In the genomic region with DNA sequence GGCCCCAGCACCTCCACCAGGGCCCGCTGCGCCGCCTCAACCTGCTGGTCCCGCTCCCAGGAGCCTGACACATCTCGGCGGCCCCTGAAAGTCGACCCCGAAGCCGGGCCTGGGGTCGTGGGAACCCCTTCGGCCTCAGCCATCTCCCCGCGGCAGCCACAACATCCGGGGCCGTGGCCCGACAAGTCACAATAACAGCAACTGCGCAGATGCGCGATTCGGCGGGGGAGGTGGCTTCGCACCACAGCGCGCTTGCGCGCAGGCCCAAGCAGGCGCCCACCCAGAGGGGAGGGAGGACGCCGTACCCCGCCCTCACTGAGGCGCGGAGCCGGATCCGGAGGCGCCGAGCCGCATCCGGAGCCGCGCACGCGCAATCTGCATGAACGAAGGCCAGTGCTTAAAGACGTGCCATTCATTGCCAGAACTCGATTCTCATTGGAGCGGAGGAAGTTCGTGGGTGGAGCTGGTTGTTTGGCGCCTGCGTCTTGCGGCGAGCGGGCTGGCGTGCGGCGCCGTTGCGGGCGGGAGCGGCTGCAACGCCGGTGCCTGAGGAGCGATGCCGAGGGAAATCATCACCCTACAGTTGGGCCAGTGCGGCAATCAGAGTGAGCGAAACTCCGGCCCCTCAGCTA, we compare ENCODE assay signal across 8 cellular contexts. TPM values are rescaled to one million over a fixed set of nuclear protein-coding genes. Genes with fewer than 3 reads are reported as not detected.
A peak's percentile ranks its signal among the peaks of the same experiment; 100 is the strongest.
DNase-seq lines count a peak whose midpoint lies in the region; ATAC-seq and TF ChIP-seq lines count a peak whose summit lies in the region.

A gene with protein sequence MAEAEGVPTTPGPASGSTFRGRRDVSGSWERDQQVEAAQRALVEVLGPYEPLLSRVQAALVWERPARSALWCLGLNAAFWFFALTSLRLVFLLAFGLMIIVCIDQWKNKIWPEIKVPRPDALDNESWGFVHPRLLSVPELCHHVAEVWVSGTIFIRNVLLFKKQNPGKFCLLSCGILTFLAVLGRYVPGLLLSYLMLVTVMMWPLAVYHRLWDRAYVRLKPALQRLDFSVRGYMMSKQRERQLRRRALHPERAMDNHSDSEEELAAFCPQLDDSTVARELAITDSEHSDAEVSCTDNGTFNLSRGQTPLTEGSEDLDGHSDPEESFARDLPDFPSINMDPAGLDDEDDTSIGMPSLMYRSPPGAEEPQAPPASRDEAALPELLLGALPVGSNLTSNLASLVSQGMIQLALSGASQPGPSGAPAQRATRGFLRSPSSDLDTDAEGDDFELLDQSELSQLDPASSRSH (minus strand): TSS at position 193 of the 632 bp plus-strand sequence. CDS start 50 bp downstream, at position 143.
A gene (plus strand): TSS at position 502 of the 632 bp plus-strand sequence. CDS start 55 bp downstream, at position 557.

- peaks cover 8 to 14% (median 9%) of the 10 kb centered on the region in 3 donors for H3K27me3 Mint-ChIP-seq in immature natural killer cell (ENCODE audit: low read depth in 3 of 3)

- ATAC-seq in GM19023 (IDR thresholded peaks at IDR 0.05; ENCODE audit: unreplicated experiment) (peak; percentile 87), HG03280 (IDR thresholded peaks at IDR 0.05; ENCODE audit: unreplicated experiment) (peak; percentile 92)

- TF ChIP-seq CTCF in AG09319 (IDR thresholded peaks at IDR 0.05; ENCODE audit: low read depth, low read length), result no peak; the same call in 1 of the 2 replicates

- H3K36me3 Mint-ChIP-seq in immature natural killer cell, result peaks cover 0 to 17% (median 0%) of the 10 kb centered on the region in 3 donors

- H3K9me3 Mint-ChIP-seq in immature natural killer cell, result no peaks in the 10 kb centered on the region

- DNase-seq in AG09319 (ENCODE audit: extremely low read depth, low read depth), result peak; percentile 98
- peak; percentile 98 for DNase-seq in NCI-H345 treated with DMSO at 0.1 percent for 48 hours (lab: John Stamatoyannopoulos, UW; ENCODE audit: unreplicated experiment)
- DNase-seq in activated CD4-positive, CD25-positive, alpha-beta regulatory T cell (lab: John Stamatoyannopoulos, UW), result peak; percentile 97 to 99 (median 98)
- DNase-seq in central memory CD4-positive, alpha-beta T cell, result peak; percentile 100
- peak; percentile 99 to 100 (median 100) for DNase-seq in immature natural killer cell
- peak; percentile 99 for DNase-seq in smooth muscle cell of the brain vasculature (ENCODE audit: low read depth, low spot score)

- peak within 1 kb of the TSS; percentile 99 to 100 (median 100) for H3K4me3 Mint-ChIP-seq in immature natural killer cell

- H3K4me1 Mint-ChIP-seq in immature natural killer cell, result peaks cover 51 to 58% of the 10 kb centered on the region in 2 donors

- peak within 1 kb of the TSS; percentile 94 to 100 (median 98) for H3K27ac Mint-ChIP-seq in immature natural killer cell

RNA-seq across cellular contexts. Expression of the first gene that starts in this region (rescaled TPM):
- polyA plus RNA-seq in immature natural killer cell, result 100 to 1,000 TPM; 132 to 168 (median 133) TPM

RNA-seq across cellular contexts. Expression of the second gene that starts in this region (rescaled TPM):
- polyA plus RNA-seq in immature natural killer cell, result 10 to 100 TPM in 2 of 3 donors, 1 to 10 TPM in 1; 6.0 to 16.9 (median 10.9) TPM

Comparison
In these comparisons a context has a peak if more than half of its experiments do, and no peak if none do; other contexts are left out.
1. Peak in every context shown above with its lines: DNase-seq and ATAC-seq.